ENCODE assay signal across 1 cellular context in genomic region chr1:116791727-116792126, GRCh38.
TF ChIP-seq lines count a peak whose summit lies in the region.

No MANE protein-coding gene starts in this region.

TF ChIP-seq in H1, 55 proteins besides CTCF, POLR2A, EP300 and RAD21:
- TF ChIP-seq TAF7 (optimal IDR thresholded peaks at IDR 0.05; ENCODE audit: borderline replicate concordance, low read depth, low read length): no peak
- no peak for TF ChIP-seq RFX5 (IDR thresholded peaks at IDR 0.05; ENCODE audit: borderline replicate concordance, low read depth, low read length)
- TF ChIP-seq, protein P1, sequence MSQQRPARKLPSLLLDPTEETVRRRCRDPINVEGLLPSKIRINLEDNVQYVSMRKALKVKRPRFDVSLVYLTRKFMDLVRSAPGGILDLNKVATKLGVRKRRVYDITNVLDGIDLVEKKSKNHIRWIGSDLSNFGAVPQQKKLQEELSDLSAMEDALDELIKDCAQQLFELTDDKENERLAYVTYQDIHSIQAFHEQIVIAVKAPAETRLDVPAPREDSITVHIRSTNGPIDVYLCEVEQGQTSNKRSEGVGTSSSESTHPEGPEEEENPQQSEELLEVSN (IDR thresholded peaks at IDR 0.05): no peak
- no peak for TF ChIP-seq GABPA (IDR thresholded peaks at IDR 0.05; ENCODE audit: borderline replicate concordance, insufficient read depth, low read length)
- TF ChIP-seq SIN3A (conservative IDR thresholded peaks at IDR 0.05 in 1 of 2, IDR thresholded peaks at IDR 0.05 in 1 of 2; ENCODE audit: low read depth in 1 of 2, low read length in 2 of 2): no peak
- TF ChIP-seq RBBP5 (IDR thresholded peaks at IDR 0.05; ENCODE audit: borderline replicate concordance, low read depth, low read length): no peak
- TF ChIP-seq SIRT6 (IDR thresholded peaks at IDR 0.05; ENCODE audit: low read length): no peak
- TF ChIP-seq CBX5 (IDR thresholded peaks at IDR 0.05; ENCODE audit: low read depth, low read length): no peak
- no peak for TF ChIP-seq MAFK (IDR thresholded peaks at IDR 0.05; ENCODE audit: low read depth, low read length)
- TF ChIP-seq, protein P2, sequence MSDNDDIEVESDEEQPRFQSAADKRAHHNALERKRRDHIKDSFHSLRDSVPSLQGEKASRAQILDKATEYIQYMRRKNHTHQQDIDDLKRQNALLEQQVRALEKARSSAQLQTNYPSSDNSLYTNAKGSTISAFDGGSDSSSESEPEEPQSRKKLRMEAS (IDR thresholded peaks at IDR 0.05): no peak
- TF ChIP-seq CREB1 (IDR thresholded peaks at IDR 0.05): no peak
- TF ChIP-seq HDAC2 (IDR thresholded peaks at IDR 0.05; ENCODE audit: borderline replicate concordance in 1 of 2, low read depth in 2 of 2, low read length in 2 of 2): no peak
TF ChIP-seq in H1: peak in this region for 0.
